In genomic region chr1:96487961-96488360, GRCh38 we compare ENCODE assay signal across 23 cellular contexts.
A peak's percentile ranks its signal among the peaks of the same experiment; 100 is the strongest.
DNase-seq lines count a peak whose midpoint lies in the region; ATAC-seq, FAIRE-seq and TF ChIP-seq lines count a peak whose summit lies in the region.
"Had no signal": no experiment of that assay in that cellular context is flagged by ENCODE, and none has a peak within 500 bp of the region (broad histone marks: within the 10 kb centered on the region; RNA-seq: fewer than 3 reads in every experiment).

No MANE protein-coding gene starts in this region.

- 51% methylated on average over 5 of the region's 5 CpGs for WGBS in right lobe of liver (ENCODE audit: insufficient coverage, low coverage, low lambda C conversion rate, missing lambda C conversion rate)
- WGBS in HepG2 (ENCODE audit: low lambda C conversion rate) = 4% methylated on average over 4 of the region's 5 CpGs

- no peak overlapping the region for H3K9ac ChIP-seq in HepG2 (ENCODE audit: insufficient read depth, low read depth, low read length)
- H3K9ac ChIP-seq: SK-N-SH had no signal

- H3K79me2 ChIP-seq in HepG2 (ENCODE audit: insufficient read depth, low read length) = no peaks in the 10 kb centered on the region

- H3K27ac ChIP-seq in right lobe of liver (no peak overlapping the region), HepG2 (ENCODE audit: extremely low read length, insufficient read depth, low read length) (no peak overlapping the region)
- H3K27ac ChIP-seq: A549, lower lobe of right lung had no signal

- H3K4me3 Mint-ChIP-seq in progenitor cell of endocrine pancreas (ENCODE audit: low read depth) (no peak overlapping the region), mesothelial cell of epicardium (no peak overlapping the region)
- H3K4me3 Mint-ChIP-seq: activated CD4-positive, alpha-beta T cell treated with anti-CD3 and anti-CD28 coated beads, Interleukin-2, amount 10 ng/mL, durations not matched to agents 24 days and 14 days; activated naive CD4-positive, alpha-beta T cell treated with anti-CD3 and anti-CD28 coated beads for 36 hours; CD4-positive, CD25-positive, alpha-beta regulatory T cell; natural killer cell treated with Interleukin-12 subunit alpha and Interleukin-12 subunit beta and Interleukin-15 and Interleukin-18, amount 100 ng/mL, for 72 hours had no signal

- H3K4me2 ChIP-seq in HepG2 (ENCODE audit: low read depth, low read length) = no peak overlapping the region
- H3K4me2 ChIP-seq: A549, SK-N-SH had no signal

- DNase-seq in right lobe of liver (peak in 2 of 3 donors; percentile 22 to 62), HepG2 (ENCODE audit: low spot score) (no peak), fibroblast of peridontal ligament (ENCODE audit: extremely low read depth) (peak; percentile 34), progenitor cell of endocrine pancreas (ENCODE audit: low spot score, unreplicated experiment) (no peak), COR-L47 (lab: John Stamatoyannopoulos, UW) (no peak), mesothelial cell of epicardium (ENCODE audit: low spot score in 2 of 2, unreplicated experiment in 2 of 2) (no peak), mucosa of descending colon (no peak)
- DNase-seq: activated CD4-positive, alpha-beta T cell treated with anti-CD3 and anti-CD28 coated beads, Interleukin-2, amount 10 ng/mL, durations not matched to agents 24 days and 14 days; activated naive CD4-positive, alpha-beta T cell treated with anti-CD3 and anti-CD28 coated beads for 36 hours; activated T-cell treated with anti-CD3 and anti-CD28 coated beads for 4 hours; CD4-positive, CD25-positive, alpha-beta regulatory T cell; effector CD8-positive, alpha-beta T cell; lower lobe of right lung; NCI-H69; retina; SK-N-SH; stimulated activated CD4-positive, alpha-beta T cell treated with anti-CD3 and anti-CD28 coated beads, Interleukin-2, amount 100 ng/mL, for 24 hours had no signal

- no peak for FAIRE-seq in HepG2 (lab: Jason Lieb, UNC)
- FAIRE-seq: A549, TTC549 had no signal

- H3K9me3 Mint-ChIP-seq in progenitor cell of endocrine pancreas (ENCODE audit: low read depth) = peaks cover 3% of the 10 kb centered on the region
- no peaks in the 10 kb centered on the region for H3K9me3 Mint-ChIP-seq in mesothelial cell of epicardium
- H3K9me3 Mint-ChIP-seq: activated CD4-positive, alpha-beta T cell treated with anti-CD3 and anti-CD28 coated beads, Interleukin-2, amount 10 ng/mL, durations not matched to agents 24 days and 14 days; activated naive CD4-positive, alpha-beta T cell treated with anti-CD3 and anti-CD28 coated beads for 36 hours had no signal

- TF ChIP-seq EP300 in HepG2 (IDR thresholded peaks at IDR 0.05; ENCODE audit: low read depth in 2 of 2, low read length in 2 of 2) = no peak
- TF ChIP-seq EP300 in HepG2 (CRISPR knock-in tag; IDR thresholded peaks at IDR 0.05; ENCODE audit: borderline replicate concordance) = no peak

- ATAC-seq in right lobe of liver (peak; percentile 59 to 89 (median 72)), HepG2 (no peak), GM18868 (IDR thresholded peaks at IDR 0.05; ENCODE audit: unreplicated experiment) (no peak), mucosa of descending colon (no peak)
- ATAC-seq: A549; lower lobe of right lung; natural killer cell treated with Interleukin-12 subunit alpha and Interleukin-12 subunit beta and Interleukin-15 and Interleukin-18, amount 100 ng/mL, for 72 hours; Panc1 had no signal

- POLR2A ChIA-PET in HepG2 (lab: Yijun Ruan, JAX) = no interaction called here

- CTCF ChIA-PET in HepG2 (lab: Yijun Ruan, JAX; ENCODE audit: low intra/inter-chr PET ratio, low total read pairs) = no interaction called here

- BruUV-seq in HepG2 (replicated peaks; lab: Mats Ljungman, UMichigan) = no TSS peak

- TF ChIP-seq CTCF in right lobe of liver (IDR thresholded peaks at IDR 0.05) = no peak
- no peak for TF ChIP-seq CTCF in HepG2 (CRISPR knock-in tag; IDR thresholded peaks at IDR 0.05)
- TF ChIP-seq CTCF in progenitor cell of endocrine pancreas (IDR thresholded peaks at IDR 0.05; ENCODE audit: unreplicated experiment) = no peak
- TF ChIP-seq CTCF in mesothelial cell of epicardium (IDR thresholded peaks at IDR 0.05; ENCODE audit: unreplicated experiment) = no peak
- no peak for TF ChIP-seq CTCF in mucosa of descending colon (IDR thresholded peaks at IDR 0.05)

- TF ChIP-seq POLR2A in right lobe of liver (IDR thresholded peaks at IDR 0.05) (no peak), HepG2 (IDR thresholded peaks at IDR 0.05; ENCODE audit: insufficient read depth in 1 of 2, low read depth in 2 of 2, low read length in 2 of 2) (no peak)

- TF ChIP-seq RAD21 in HepG2 (CRISPR knock-in tag; IDR thresholded peaks at IDR 0.05) = no peak

- no peaks in the 10 kb centered on the region for H3K36me3 Mint-ChIP-seq in progenitor cell of endocrine pancreas (ENCODE audit: insufficient read depth)
- no peaks in the 10 kb centered on the region for H3K36me3 Mint-ChIP-seq in mesothelial cell of epicardium
- H3K36me3 Mint-ChIP-seq: CD4-positive, CD25-positive, alpha-beta regulatory T cell; natural killer cell treated with Interleukin-12 subunit alpha and Interleukin-12 subunit beta and Interleukin-15 and Interleukin-18, amount 100 ng/mL, for 72 hours had no signal

- H3K4me1 Mint-ChIP-seq in progenitor cell of endocrine pancreas (ENCODE audit: low read depth) (peaks cover 12% of the 10 kb centered on the region), mesothelial cell of epicardium (peaks cover 10% of the 10 kb centered on the region)
- H3K4me1 Mint-ChIP-seq: activated CD4-positive, alpha-beta T cell treated with anti-CD3 and anti-CD28 coated beads, Interleukin-2, amount 10 ng/mL, durations not matched to agents 24 days and 14 days; CD4-positive, CD25-positive, alpha-beta regulatory T cell had no signal

- H3K4me3 ChIP-seq in right lobe of liver (no peak overlapping the region), HepG2 (replicated peaks in 1 of 3; ENCODE audit: insufficient read depth in 1 of 3, low read depth in 2 of 3, low read length in 3 of 3) (no peak overlapping the region), mucosa of descending colon (no peak overlapping the region)
- H3K4me3 ChIP-seq: A549, lower lobe of right lung had no signal

- intact Hi-C loops in right lobe of liver (cut with DNase I) (no loop called here), HepG2 (cut with micrococcal nuclease; ENCODE audit: unreplicated experiment) (no loop called here), mucosa of descending colon (cut with DNase I, micrococcal nuclease) (no loop called here)

- H3K36me3 ChIP-seq in right lobe of liver (no peaks in the 10 kb centered on the region), HepG2 (replicated peaks in 1 of 2; ENCODE audit: control insufficient read depth in 1 of 2, insufficient read depth in 2 of 2, low read length in 2 of 2) (no peaks in the 10 kb centered on the region), mucosa of descending colon (ENCODE audit: low read depth) (no peaks in the 10 kb centered on the region)
- H3K36me3 ChIP-seq: lower lobe of right lung, tibial nerve had no signal

- no peaks in the 10 kb centered on the region for H3K27me3 ChIP-seq in right lobe of liver
- no peaks in the 10 kb centered on the region; a peak in 1 of 5 replicates for H3K27me3 ChIP-seq in HepG2 (ENCODE audit: control insufficient read depth in 1 of 2, insufficient read depth in 2 of 2, low read length in 2 of 2)
- H3K27me3 ChIP-seq: tibial nerve had no signal

- H2AFZ ChIP-seq in HepG2 (ENCODE audit: low read length) = no peak overlapping the region

- no peaks in the 10 kb centered on the region for H3K9me3 ChIP-seq in right lobe of liver
- H3K9me3 ChIP-seq in HepG2 (ENCODE audit: low read length) = no peaks in the 10 kb centered on the region
- no peaks in the 10 kb centered on the region for H3K9me3 ChIP-seq in mucosa of descending colon
- H3K9me3 ChIP-seq: A549, lower lobe of right lung, SK-N-SH, tibial nerve had no signal

- in situ Hi-C loops in HepG2 (cut with HindIII; ENCODE audit: extremely low pct_ligation_motif_present, low pct_unique_long_range_greater_than_20kb) = no loop called here

- no peaks in the 10 kb centered on the region for H4K20me1 ChIP-seq in HepG2 (ENCODE audit: insufficient read depth, low read length)

- no peaks in the 10 kb centered on the region for H3K4me1 ChIP-seq in right lobe of liver
- no peaks in the 10 kb centered on the region; the same call in 1 of the 2 replicates for H3K4me1 ChIP-seq in HepG2 (ENCODE audit: insufficient read depth, low read length)
- H3K4me1 ChIP-seq in mucosa of descending colon (ENCODE audit: low read depth) = no peaks in the 10 kb centered on the region
- H3K4me1 ChIP-seq: A549, lower lobe of right lung had no signal

- H3K27me3 Mint-ChIP-seq in progenitor cell of endocrine pancreas (no peaks in the 10 kb centered on the region), mesothelial cell of epicardium (ENCODE audit: low read depth) (no peaks in the 10 kb centered on the region)
- H3K27me3 Mint-ChIP-seq: activated CD4-positive, alpha-beta T cell treated with anti-CD3 and anti-CD28 coated beads, Interleukin-2, amount 10 ng/mL, durations not matched to agents 24 days and 14 days; CD4-positive, CD25-positive, alpha-beta regulatory T cell; natural killer cell treated with Interleukin-12 subunit alpha and Interleukin-12 subunit beta and Interleukin-15 and Interleukin-18, amount 100 ng/mL, for 72 hours had no signal

- H3K27ac Mint-ChIP-seq in progenitor cell of endocrine pancreas = peak overlapping the region; percentile 21
- H3K27ac Mint-ChIP-seq in mesothelial cell of epicardium = no peak overlapping the region
- H3K27ac Mint-ChIP-seq: activated CD4-positive, alpha-beta T cell treated with anti-CD3 and anti-CD28 coated beads, Interleukin-2, amount 10 ng/mL, durations not matched to agents 24 days and 14 days; activated naive CD4-positive, alpha-beta T cell treated with anti-CD3 and anti-CD28 coated beads for 36 hours; CD4-positive, CD25-positive, alpha-beta regulatory T cell; natural killer cell treated with Interleukin-12 subunit alpha and Interleukin-12 subunit beta and Interleukin-15 and Interleukin-18, amount 100 ng/mL, for 72 hours had no signal

TF ChIP-seq in HepG2, 621 proteins besides CTCF, POLR2A, EP300 and RAD21 (continues in another document):
- no peak for TF ChIP-seq CC2D1A (CRISPR knock-in tag; IDR thresholded peaks at IDR 0.05)

Comparison
In these comparisons a context has a peak if more than half of its experiments do, and no peak if none do; other contexts are left out.
1. ATAC-seq: peak in right lobe of liver (4 of 4); none in HepG2 (single experiment), GM18868 (single experiment) and mucosa of descending colon (single experiment).
2. DNase-seq: peak in right lobe of liver (2 of 3) and fibroblast of peridontal ligament (single experiment); none in HepG2 (single experiment), progenitor cell of endocrine pancreas (single experiment), COR-L47 (single experiment), mesothelial cell of epicardium (0 of 2) and mucosa of descending colon (0 of 3).